Comparison of ENCODE assay signal across 1 cellular context in the genomic region with DNA sequence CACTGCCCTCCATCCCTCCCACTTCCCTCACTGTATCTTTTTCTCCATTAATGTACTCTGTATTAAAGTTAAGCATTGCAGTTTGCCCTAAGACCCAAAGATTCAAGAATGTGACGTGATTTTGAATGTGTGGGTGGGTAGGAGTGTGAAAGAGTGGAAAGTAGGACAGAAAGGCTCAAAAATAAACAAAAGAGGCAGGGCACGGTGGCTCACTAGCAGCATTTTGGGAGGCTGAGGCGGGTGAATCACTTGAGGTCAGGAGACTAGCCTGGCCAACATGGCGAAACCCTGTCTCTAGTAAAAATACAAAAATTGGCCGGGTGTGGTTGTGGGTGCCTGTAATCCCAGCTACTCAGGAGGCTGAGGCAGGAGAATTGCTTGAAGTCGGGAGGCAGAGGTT.
TF ChIP-seq lines count a peak whose summit lies in the region.

No MANE protein-coding gene starts in this region.

TF ChIP-seq in GM12878, 131 proteins besides CTCF, POLR2A, EP300 and RAD21 (continued from another document):
- TF ChIP-seq, protein P1, sequence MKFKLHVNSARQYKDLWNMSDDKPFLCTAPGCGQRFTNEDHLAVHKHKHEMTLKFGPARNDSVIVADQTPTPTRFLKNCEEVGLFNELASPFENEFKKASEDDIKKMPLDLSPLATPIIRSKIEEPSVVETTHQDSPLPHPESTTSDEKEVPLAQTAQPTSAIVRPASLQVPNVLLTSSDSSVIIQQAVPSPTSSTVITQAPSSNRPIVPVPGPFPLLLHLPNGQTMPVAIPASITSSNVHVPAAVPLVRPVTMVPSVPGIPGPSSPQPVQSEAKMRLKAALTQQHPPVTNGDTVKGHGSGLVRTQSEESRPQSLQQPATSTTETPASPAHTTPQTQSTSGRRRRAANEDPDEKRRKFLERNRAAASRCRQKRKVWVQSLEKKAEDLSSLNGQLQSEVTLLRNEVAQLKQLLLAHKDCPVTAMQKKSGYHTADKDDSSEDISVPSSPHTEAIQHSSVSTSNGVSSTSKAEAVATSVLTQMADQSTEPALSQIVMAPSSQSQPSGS (IDR thresholded peaks at IDR 0.05; ENCODE audit: low read length), result no peak
- TF ChIP-seq BCL11A (IDR thresholded peaks at IDR 0.05; ENCODE audit: low read depth, low read length) (no peak), POLR2AphosphoS5 (IDR thresholded peaks at IDR 0.05; ENCODE audit: low read length) (0 out of 2 replicates have a peak, but pooled peaks have one; percentile 24)
TF ChIP-seq in GM12878: peak in this region for 1.
